16 cellular contexts compared by ENCODE assay signal in the genomic region with DNA sequence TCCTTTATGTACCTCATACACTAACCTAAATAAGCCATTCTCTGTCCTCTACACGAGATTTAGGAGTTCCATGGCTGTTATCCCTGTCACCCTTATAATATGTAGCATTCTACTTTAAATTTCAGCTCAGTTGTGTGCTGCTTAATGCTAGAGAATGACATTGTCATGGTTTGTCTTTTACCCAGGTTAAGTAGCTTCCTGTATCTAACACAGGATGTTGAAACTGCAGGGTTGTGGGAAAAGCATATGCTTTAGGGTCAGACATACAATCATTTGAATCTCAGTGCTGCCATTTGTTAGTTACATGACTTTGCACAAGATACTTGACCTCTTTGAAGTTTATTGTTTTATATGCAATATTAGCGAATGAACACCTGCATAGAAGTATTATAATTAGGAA.
A peak's percentile ranks its signal among the peaks of the same experiment; 100 is the strongest.
DNase-seq lines count a peak whose midpoint lies in the region; ATAC-seq and TF ChIP-seq lines count a peak whose summit lies in the region.
"Had no signal": no experiment of that assay in that cellular context is flagged by ENCODE, and none has a peak within 500 bp of the region (broad histone marks: within the 10 kb centered on the region; RNA-seq: fewer than 3 reads in every experiment).

No MANE protein-coding gene starts in this region.

- H3K27ac ChIP-seq in BLaER1: peak overlapping the region; percentile 42
- H3K27ac ChIP-seq: thoracic aorta had no signal

- no peak for TF ChIP-seq POLR2A in NB4 (IDR thresholded peaks at IDR 0.05; ENCODE audit: extremely low read depth, insufficient read length)

- no peaks in the 10 kb centered on the region for H4K20me1 ChIP-seq in BLaER1

- H3K27me3 ChIP-seq in BLaER1: no peaks in the 10 kb centered on the region

- peak; percentile 41 for ATAC-seq in activated naive CD8-positive, alpha-beta T cell treated with anti-CD3 and anti-CD28 coated beads, Interleukin-2, amount 50 U/mL, for 24 hours
- ATAC-seq in HG03025 (IDR thresholded peaks at IDR 0.05; ENCODE audit: low FRiP score, unreplicated experiment) (no peak), GM21786 (IDR thresholded peaks at IDR 0.05; ENCODE audit: unreplicated experiment) (no peak)
- ATAC-seq: activated T-cell treated with anti-CD3 and anti-CD28 coated beads, Interleukin-2, amount 50 U/mL, for 4 hours; left cardiac atrium; Panc1 had no signal

- peak overlapping the region; percentile 55 for H3K27ac Mint-ChIP-seq in activated naive CD8-positive, alpha-beta T cell treated with anti-CD3 and anti-CD28 coated beads, Interleukin-2, amount 50 U/mL, for 24 hours
- H3K27ac Mint-ChIP-seq: B cell had no signal

- peaks cover 23% of the 10 kb centered on the region for H3K4me1 ChIP-seq in BLaER1

- peaks cover 6% of the 10 kb centered on the region for H3K9me3 Mint-ChIP-seq in activated naive CD8-positive, alpha-beta T cell treated with anti-CD3 and anti-CD28 coated beads, Interleukin-2, amount 50 U/mL, for 24 hours
- H3K9me3 Mint-ChIP-seq: activated T-cell treated with anti-CD3 and anti-CD28 coated beads, Interleukin-2, amount 50 U/mL, for 4 hours had no signal

- H3K4me3 ChIP-seq in BLaER1: no peak overlapping the region
- H3K4me3 ChIP-seq in NB4 (ENCODE audit: low read depth, low read length): no peak overlapping the region
- H3K4me3 ChIP-seq: thoracic aorta had no signal

- H3K4me3 Mint-ChIP-seq in activated naive CD8-positive, alpha-beta T cell treated with anti-CD3 and anti-CD28 coated beads, Interleukin-2, amount 50 U/mL, for 24 hours: no peak overlapping the region
- H3K4me3 Mint-ChIP-seq: activated T-cell treated with anti-CD3 and anti-CD28 coated beads, Interleukin-2, amount 50 U/mL, for 4 hours; B cell had no signal

- peak overlapping the region; percentile 60 for H3K4me2 ChIP-seq in BLaER1

- no peak overlapping the region for H3K9ac ChIP-seq in BLaER1

- no peaks in the 10 kb centered on the region for H3K36me3 ChIP-seq in BLaER1
- H3K36me3 ChIP-seq: thoracic aorta had no signal

- peak; percentile 8 for DNase-seq in DMS153 (lab: John Stamatoyannopoulos, UW)
- peak; percentile 40 for DNase-seq in NB4 (ENCODE audit: low read depth)
- no peak for DNase-seq in activated naive CD8-positive, alpha-beta T cell treated with anti-CD3 and anti-CD28 coated beads, Interleukin-2, amount 50 U/mL, for 24 hours
- no peak for DNase-seq in stimulated activated naive CD4-positive, alpha-beta T cell treated with Interleukin-2 at 50 U/mL for 16 hours (lab: John Stamatoyannopoulos, UW)
- no peak for DNase-seq in activated CD4-positive, CD25-positive, alpha-beta regulatory T cell (lab: John Stamatoyannopoulos, UW)
- DNase-seq: activated T-cell treated with anti-CD3 and anti-CD28 coated beads, Interleukin-2, amount 50 U/mL, for 4 hours; dermis blood vessel endothelial cell; left cardiac atrium; NCI-H1105; NCI-H510A treated with DMSO at 0.1 percent for 48 hours had no signal

- H3K9me3 ChIP-seq in BLaER1: no peaks in the 10 kb centered on the region
- H3K9me3 ChIP-seq: thoracic aorta had no signal

- no peaks in the 10 kb centered on the region for H3K36me3 Mint-ChIP-seq in activated naive CD8-positive, alpha-beta T cell treated with anti-CD3 and anti-CD28 coated beads, Interleukin-2, amount 50 U/mL, for 24 hours (ENCODE audit: low read depth)

- no peaks in the 10 kb centered on the region for H3K27me3 Mint-ChIP-seq in activated naive CD8-positive, alpha-beta T cell treated with anti-CD3 and anti-CD28 coated beads, Interleukin-2, amount 50 U/mL, for 24 hours
- H3K27me3 Mint-ChIP-seq: B cell had no signal

- TF ChIP-seq CTCF in NB4 (IDR thresholded peaks at IDR 0.05; ENCODE audit: low read depth, low read length): no peak

- H3K4me1 Mint-ChIP-seq in activated naive CD8-positive, alpha-beta T cell treated with anti-CD3 and anti-CD28 coated beads, Interleukin-2, amount 50 U/mL, for 24 hours: peaks cover 26% of the 10 kb centered on the region
- H3K4me1 Mint-ChIP-seq: B cell had no signal

Comparison
In these comparisons a context has a peak if more than half of its experiments do, and no peak if none do; other contexts are left out.
1. DNase-seq: peak in DMS153 (single experiment) and NB4 (single experiment); none in activated naive CD8-positive, alpha-beta T cell treated with anti-CD3 and anti-CD28 coated beads, Interleukin-2, amount 50 U/mL, for 24 hours (single experiment), stimulated activated naive CD4-positive, alpha-beta T cell treated with Interleukin-2 at 50 U/mL for 16 hours (single experiment) and activated CD4-positive, CD25-positive, alpha-beta regulatory T cell (0 of 4).